Comparison of ENCODE assay signal across 10 cellular contexts in the genomic region with DNA sequence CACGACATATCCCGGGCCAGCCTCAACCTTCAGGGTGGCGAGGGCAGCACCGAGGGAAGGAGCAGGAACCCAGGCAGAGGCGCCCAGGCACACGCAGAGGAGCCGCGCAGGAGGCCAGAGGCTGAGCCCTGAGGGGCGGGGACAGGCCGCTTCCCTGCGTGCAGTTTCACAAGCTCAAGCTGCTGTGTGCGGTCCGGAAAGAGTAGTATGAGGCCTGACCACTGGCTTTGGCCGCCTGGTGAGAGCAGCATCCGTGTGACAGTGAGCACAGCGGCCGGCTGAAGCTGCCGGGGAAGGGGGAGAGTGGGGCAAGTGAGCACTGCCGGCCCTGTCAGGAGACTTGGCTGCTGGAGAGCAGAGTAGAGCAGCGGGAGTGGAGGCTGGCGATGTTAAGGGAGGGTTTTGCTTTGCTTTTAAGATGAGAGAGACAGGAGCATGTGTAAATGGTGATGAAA. TPM values are rescaled to one million over a fixed set of nuclear protein-coding genes. Genes with fewer than 3 reads are reported as not detected.
DNase-seq lines count a peak whose midpoint lies in the region; ATAC-seq and TF ChIP-seq lines count a peak whose summit lies in the region.
"Had no signal": no experiment of that assay in that cellular context is flagged by ENCODE, and none has a peak within 500 bp of the region (broad histone marks: within the 10 kb centered on the region; RNA-seq: fewer than 3 reads in every experiment).

No MANE protein-coding gene starts in this region.

- DNase-seq in C1 segment of cervical spinal cord (lab: John Stamatoyannopoulos, UW) (peak in 8 of 14 donors; percentile 11 to 58 (median 28)), cardiac fibroblast (ENCODE audit: low read depth in 2 of 2) (peak; percentile 55 to 56), myocyte (ENCODE audit: low read depth) (peak; percentile 45), NCI-H510A (lab: John Stamatoyannopoulos, UW) (no peak), Karpas-422 (no peak)
- DNase-seq in effector memory CD4-positive, alpha-beta T cell, result no peak
- DNase-seq: T-helper 2 cell had no signal

- H3K4me3 ChIP-seq in cardiac fibroblast (replicated peaks in 1 of 2; ENCODE audit: low read depth in 2 of 2, low read length in 2 of 2) (no peak overlapping the region), Karpas-422 (ENCODE audit: low read length) (no peak overlapping the region)
- no peak overlapping the region for H3K4me3 ChIP-seq in effector memory CD4-positive, alpha-beta T cell (ENCODE audit: insufficient read depth, low read depth, low read length, poor library complexity, severe bottlenecking)
- H3K4me3 ChIP-seq: vagina had no signal

- TF ChIP-seq CTCF in cardiac fibroblast (IDR thresholded peaks at IDR 0.05; ENCODE audit: low read depth, low read length), result no peak

- H3K79me2 ChIP-seq in Karpas-422 (ENCODE audit: low read length), result no peaks in the 10 kb centered on the region

- H3K4me1 ChIP-seq in effector memory CD4-positive, alpha-beta T cell (ENCODE audit: control insufficient read depth, insufficient read depth, low read length, poor library complexity, severe bottlenecking), result peaks cover 4% of the 10 kb centered on the region
- H3K4me1 ChIP-seq in Karpas-422 (ENCODE audit: low read length), result no peaks in the 10 kb centered on the region
- H3K4me1 ChIP-seq: vagina had no signal

- peak; percentile 46 for ATAC-seq in HG03108 (IDR thresholded peaks at IDR 0.05; ENCODE audit: unreplicated experiment)
- ATAC-seq in GM21529 (IDR thresholded peaks at IDR 0.05; ENCODE audit: unreplicated experiment), result no peak

- no peak overlapping the region for H2AFZ ChIP-seq in Karpas-422 (ENCODE audit: low read length)

- H3K9ac ChIP-seq in Karpas-422 (ENCODE audit: low read length), result no peak overlapping the region

- H3K36me3 ChIP-seq in effector memory CD4-positive, alpha-beta T cell (ENCODE audit: control insufficient read depth, insufficient read depth, low read length), result no peaks in the 10 kb centered on the region
- no peaks in the 10 kb centered on the region for H3K36me3 ChIP-seq in Karpas-422 (ENCODE audit: insufficient read depth, low read length)
- H3K36me3 ChIP-seq: vagina had no signal

- H3K4me2 ChIP-seq in Karpas-422 (ENCODE audit: low read depth, low read length, poor library complexity, severe bottlenecking), result no peak overlapping the region

- H4K20me1 ChIP-seq in Karpas-422 (ENCODE audit: insufficient read depth, low read depth, low read length), result no peaks in the 10 kb centered on the region

- H3K27ac ChIP-seq in effector memory CD4-positive, alpha-beta T cell (ENCODE audit: insufficient read depth, low read length, poor library complexity, severe bottlenecking), result no peak overlapping the region
- H3K27ac ChIP-seq in Karpas-422 (ENCODE audit: low read length), result no peak overlapping the region
- H3K27ac ChIP-seq: vagina had no signal

- no peaks in the 10 kb centered on the region for H3K27me3 ChIP-seq in effector memory CD4-positive, alpha-beta T cell (replicated peaks; ENCODE audit: control insufficient read depth, insufficient read depth, low read length, poor library complexity, severe bottlenecking)
- H3K27me3 ChIP-seq in Karpas-422 (ENCODE audit: low read length), result no peaks in the 10 kb centered on the region; the same call in 1 of the 2 replicates
- H3K27me3 ChIP-seq: vagina had no signal

- H3K9me3 ChIP-seq in effector memory CD4-positive, alpha-beta T cell (ENCODE audit: control insufficient read depth, low read length), result no peaks in the 10 kb centered on the region
- H3K9me3 ChIP-seq in Karpas-422 (ENCODE audit: low read length), result no peaks in the 10 kb centered on the region
- H3K9me3 ChIP-seq: vagina had no signal

- H3K9me2 ChIP-seq in Karpas-422 (replicated peaks; ENCODE audit: insufficient read depth, low read length), result no peaks in the 10 kb centered on the region

RNA-seq across cellular contexts. Expression of gene ZDHHC19, which starts 8.7 kb away (rescaled TPM):
- not detected in 2 replicates for total RNA-seq in myocyte
- polyA plus RNA-seq in myocyte (2012), result not detected
- not detected in 2 replicates for total RNA-seq in Karpas-422 (2014; rRNA removed; shearing (Covaris generic); ENCODE audit: low replicate concordance)
- total RNA-seq: vagina had no signal

RNA-seq across cellular contexts. Expression of gene SLC51A, which starts 13.8 kb away (rescaled TPM):
- not detected in 2 replicates for total RNA-seq in myocyte
- polyA plus RNA-seq in myocyte (2012), result 8.3 TPM
- total RNA-seq in Karpas-422 (2014; rRNA removed; shearing (Covaris generic); ENCODE audit: low replicate concordance), result not detected in 2 replicates

Comparison
In these comparisons a context has a peak if more than half of its experiments do, and no peak if none do; other contexts are left out.
1. DNase-seq: peak in C1 segment of cervical spinal cord (8 of 14), cardiac fibroblast (2 of 2) and myocyte (single experiment); none in NCI-H510A (single experiment), effector memory CD4-positive, alpha-beta T cell (0 of 3) and Karpas-422 (single experiment).